In genomic region chr1:31984419-31985347, GRCh38 we compare ENCODE assay signal across 8 cellular contexts. TPM values are rescaled to one million over a fixed set of nuclear protein-coding genes. Genes with fewer than 3 reads are reported as not detected.
A peak's percentile ranks its signal among the peaks of the same experiment; 100 is the strongest.
DNase-seq lines count a peak whose midpoint lies in the region; ATAC-seq and TF ChIP-seq lines count a peak whose summit lies in the region.

No MANE protein-coding gene starts in this region.

- H3K27ac Mint-ChIP-seq in T-helper 17 cell (peak overlapping the region; percentile 96), chondrocyte (ENCODE audit: unreplicated experiment) (peak overlapping the region; percentile 90)

- no peak overlapping the region for H3K4me3 Mint-ChIP-seq in T-helper 17 cell
- no peak overlapping the region for H3K4me3 Mint-ChIP-seq in chondrocyte (ENCODE audit: unreplicated experiment)

- no peaks in the 10 kb centered on the region for H3K9me3 ChIP-seq in T-helper 17 cell (ENCODE audit: control insufficient read depth, low read length, poor library complexity, severe bottlenecking)

- H3K27me3 Mint-ChIP-seq in T-helper 17 cell (no peaks in the 10 kb centered on the region), chondrocyte (ENCODE audit: low read depth) (no peaks in the 10 kb centered on the region)

- H3K9me3 Mint-ChIP-seq in chondrocyte (ENCODE audit: low read depth) = peaks cover 3% of the 10 kb centered on the region

- H3K4me1 Mint-ChIP-seq in T-helper 17 cell (peaks cover 44% of the 10 kb centered on the region), chondrocyte (ENCODE audit: low read depth) (peaks cover 30% of the 10 kb centered on the region)

- TF ChIP-seq CTCF in chondrocyte (IDR thresholded peaks at IDR 0.05) = no peak

- DNase-seq in EL = peak; percentile 39
- peak in 1 of 3 donors; percentile 11 for DNase-seq in T-helper 17 cell
- DNase-seq in chondrocyte (ENCODE audit: low spot score) = no peak
- peak; percentile 19 for DNase-seq in renal cortical epithelial cell (ENCODE audit: low read depth)
- DNase-seq in medulla oblongata (ENCODE audit: extremely low spot score) = no peak
- no peak for DNase-seq in germinal center (ENCODE audit: low spot score)
- no peak for DNase-seq in SKM-1 treated with dmso at 0.1 percent for 144 hours (lab: John Stamatoyannopoulos, UW; ENCODE audit: unreplicated experiment)

- H3K36me3 Mint-ChIP-seq in T-helper 17 cell (ENCODE audit: low read depth) = no peaks in the 10 kb centered on the region
- no peaks in the 10 kb centered on the region for H3K36me3 Mint-ChIP-seq in chondrocyte (ENCODE audit: low read depth)

- peak; percentile 59 for ATAC-seq in T-helper 17 cell
- ATAC-seq in HG02571 (IDR thresholded peaks at IDR 0.05; ENCODE audit: unreplicated experiment) = no peak

RNA-seq across cellular contexts. Expression of gene KHDRBS1, which starts 29.0 kb away (rescaled TPM):
- total RNA-seq in T-helper 17 cell (10 to 100 TPM; 92.5 to 94.9 TPM), chondrocyte (90.5 to 136 TPM (median 95.1 TPM) in 3 replicates), renal cortical epithelial cell (49.0 and 118 TPM in 2 replicates)

RNA-seq across cellular contexts. Expression of gene PTP4A2, which starts 46.5 kb away (rescaled TPM):
- total RNA-seq in T-helper 17 cell (100 to 1,000 TPM; 269 to 384 TPM), chondrocyte (155 to 204 TPM (median 197 TPM) in 3 replicates), renal cortical epithelial cell (206 and 356 TPM in 2 replicates)

Comparison
In these comparisons a context has a peak if more than half of its experiments do, and no peak if none do; other contexts are left out.
1. DNase-seq: peak in EL (single experiment) and renal cortical epithelial cell (single experiment); none in chondrocyte (single experiment), medulla oblongata (single experiment), germinal center (single experiment) and SKM-1 treated with dmso at 0.1 percent for 144 hours (single experiment).